ENCODE assay signal across 10 cellular contexts in genomic region chr15:81294501-81294850, GRCh38. TPM values are rescaled to one million over a fixed set of nuclear protein-coding genes. Genes with fewer than 3 reads are reported as not detected.
DNase-seq lines count a peak whose midpoint lies in the region; TF ChIP-seq lines count a peak whose summit lies in the region.
"Had no signal": no experiment of that assay in that cellular context is flagged by ENCODE, and none has a peak within 500 bp of the region (broad histone marks: within the 10 kb centered on the region; RNA-seq: fewer than 3 reads in every experiment).

No MANE protein-coding gene starts in this region.

- peaks cover 50% of the 10 kb centered on the region for H3K4me1 ChIP-seq in thymus (ENCODE audit: control insufficient read depth, insufficient read depth, low read length)

- H3K27ac Mint-ChIP-seq in activated T-cell treated with anti-CD3 and anti-CD28 coated beads, Interleukin-2, amount 50 U/mL, for 24 hours = peak overlapping the region; percentile 96
- H3K27ac Mint-ChIP-seq in endothelial cell (ENCODE audit: unreplicated experiment) = peak overlapping the region; percentile 91

- H3K36me3 Mint-ChIP-seq in activated T-cell treated with anti-CD3 and anti-CD28 coated beads, Interleukin-2, amount 50 U/mL, for 24 hours (ENCODE audit: low read depth) = peaks cover 26% of the 10 kb centered on the region
- H3K36me3 Mint-ChIP-seq in endothelial cell (ENCODE audit: low read depth, unreplicated experiment) = peaks cover 12% of the 10 kb centered on the region

- peak overlapping the region; percentile 100 for H3K27ac ChIP-seq in thymus (ENCODE audit: low read depth)
- H3K27ac ChIP-seq: epithelial cell of prostate, PC-9 had no signal

- peaks cover 99% of the 10 kb centered on the region for H3K4me1 Mint-ChIP-seq in activated T-cell treated with anti-CD3 and anti-CD28 coated beads, Interleukin-2, amount 50 U/mL, for 24 hours (ENCODE audit: low read depth)
- peaks cover 41% of the 10 kb centered on the region for H3K4me1 Mint-ChIP-seq in endothelial cell (ENCODE audit: unreplicated experiment)

- 51% methylated on average over 6 of the region's 6 CpGs for WGBS in thymus

- peak overlapping the region; percentile 26 for H3K4me3 ChIP-seq in thymus (ENCODE audit: low read length)
- H3K4me3 ChIP-seq: PC-9 had no signal

- H3K27me3 ChIP-seq in thymus (ENCODE audit: control insufficient read depth, insufficient read depth) = no peaks in the 10 kb centered on the region

- peaks cover 3% of the 10 kb centered on the region for H3K9me3 Mint-ChIP-seq in activated T-cell treated with anti-CD3 and anti-CD28 coated beads, Interleukin-2, amount 50 U/mL, for 24 hours
- no peaks in the 10 kb centered on the region for H3K9me3 Mint-ChIP-seq in endothelial cell (ENCODE audit: unreplicated experiment)

- no peaks in the 10 kb centered on the region for H3K27me3 Mint-ChIP-seq in activated T-cell treated with anti-CD3 and anti-CD28 coated beads, Interleukin-2, amount 50 U/mL, for 24 hours
- peaks cover 4% of the 10 kb centered on the region for H3K27me3 Mint-ChIP-seq in endothelial cell (ENCODE audit: unreplicated experiment)

- peaks cover 3% of the 10 kb centered on the region for H3K36me3 ChIP-seq in thymus (ENCODE audit: control insufficient read depth, insufficient read depth)

- DNase-seq in activated T-cell treated with anti-CD3 and anti-CD28 coated beads, Interleukin-2, amount 50 U/mL, for 24 hours = no peak
- no peak for DNase-seq in activated T-cell treated with anti-CD3 and anti-CD28 coated beads, Interleukin-2, amount 50 U/mL, for 1 hour
- DNase-seq in NCI-H526 treated with DMSO at 0.1 percent for 48 hours (lab: John Stamatoyannopoulos, UW) = peak; percentile 71
- DNase-seq in endothelial cell (ENCODE audit: low spot score) = no peak
- DNase-seq in central memory CD4-positive, alpha-beta T cell = no peak
- no peak for DNase-seq in GDM1 (lab: John Stamatoyannopoulos, UW)
- DNase-seq in retina = no peak
- DNase-seq: PC-9 had no signal

- H3K9me3 ChIP-seq in thymus (ENCODE audit: control insufficient read depth) = no peaks in the 10 kb centered on the region

- peak overlapping the region; percentile 91 for H3K4me3 Mint-ChIP-seq in activated T-cell treated with anti-CD3 and anti-CD28 coated beads, Interleukin-2, amount 50 U/mL, for 24 hours
- H3K4me3 Mint-ChIP-seq in endothelial cell (ENCODE audit: unreplicated experiment) = peak overlapping the region; percentile 62

- no peak for TF ChIP-seq CTCF in endothelial cell (IDR thresholded peaks at IDR 0.05; ENCODE audit: unreplicated experiment)

RNA-seq across cellular contexts. Expression of gene STARD5, which starts 29.5 kb away (rescaled TPM):
- total RNA-seq in endothelial cell (ENCODE audit: unreplicated experiment) = 7.3 TPM
- polyA plus RNA-seq in thymus = 12.0 TPM
